In genomic region chrX:43560247-43560946, GRCh38 we compare ENCODE assay signal across 11 cellular contexts.
DNase-seq lines count a peak whose midpoint lies in the region; FAIRE-seq and TF ChIP-seq lines count a peak whose summit lies in the region.
"Had no signal": no experiment of that assay in that cellular context is flagged by ENCODE, and none has a peak within 500 bp of the region (broad histone marks: within the 10 kb centered on the region; RNA-seq: fewer than 3 reads in every experiment).

No MANE protein-coding gene starts in this region.

- no peak overlapping the region for H3K4me3 ChIP-seq in neural progenitor cell
- no peak overlapping the region for H3K4me3 ChIP-seq in spleen
- no peak overlapping the region for H3K4me3 ChIP-seq in GM23248

- no peak for TF ChIP-seq POLR2A in spleen (IDR thresholded peaks at IDR 0.05)

- no peaks in the 10 kb centered on the region for H3K36me3 Mint-ChIP-seq in neural progenitor cell

- H3K9ac ChIP-seq in neural progenitor cell (no peak overlapping the region), GM23248 (no peak overlapping the region)

- H3K27ac Mint-ChIP-seq in neural progenitor cell: no peak overlapping the region
- H3K27ac Mint-ChIP-seq: B cell had no signal

- no peaks in the 10 kb centered on the region for H3K9me3 ChIP-seq in neural progenitor cell (ENCODE audit: low read depth)
- no peaks in the 10 kb centered on the region for H3K9me3 ChIP-seq in spleen
- H3K9me3 ChIP-seq in GM23248 (ENCODE audit: low read depth): no peaks in the 10 kb centered on the region
- H3K9me3 ChIP-seq: neutrophil had no signal

- H3K27me3 Mint-ChIP-seq in neural progenitor cell (ENCODE audit: insufficient read depth, low read depth): no peaks in the 10 kb centered on the region
- H3K27me3 Mint-ChIP-seq: B cell had no signal

- H3F3A ChIP-seq in neural progenitor cell (ENCODE audit: low read depth) (peaks cover 19% of the 10 kb centered on the region), GM23248 (ENCODE audit: insufficient read depth) (no peaks in the 10 kb centered on the region)

- H3K79me2 ChIP-seq in neural progenitor cell (ENCODE audit: low read depth) (no peaks in the 10 kb centered on the region), GM23248 (ENCODE audit: insufficient read depth) (no peaks in the 10 kb centered on the region)

- in situ Hi-C loops in GM13977 (cut with MboI; ENCODE audit: low pct_unique_long_range_greater_than_20kb, low sequenced_read_pairs, unreplicated experiment): loop anchor here (25.0 kb wide), 1 partner anchor 1773 kb away; no protein-coding TSS in a partner anchor
- in situ Hi-C loops in GM23248 (cut with MboI): no loop called here

- H3K27me3 ChIP-seq in neural progenitor cell (no peaks in the 10 kb centered on the region), spleen (replicated peaks in 1 of 7) (peaks cover 0 to 11% (median 0%) of the 10 kb centered on the region in 7 donors), GM23248 (replicated peaks; ENCODE audit: insufficient read depth) (no peaks in the 10 kb centered on the region)
- H3K27me3 ChIP-seq: neutrophil had no signal

- no peak overlapping the region for H3K4me2 ChIP-seq in neural progenitor cell
- no peak overlapping the region for H3K4me2 ChIP-seq in GM23248 (ENCODE audit: unreplicated experiment)

- H2AFZ ChIP-seq in neural progenitor cell (replicated peaks) (peak overlapping the region; percentile 52), GM23248 (no peak overlapping the region)

- H3K27ac ChIP-seq in neural progenitor cell: no peak overlapping the region
- peak overlapping the region in 1 of 8 donors; percentile 37 for H3K27ac ChIP-seq in spleen
- H3K27ac ChIP-seq in GM23248: no peak overlapping the region
- H3K27ac ChIP-seq: 22Rv1, neutrophil had no signal

- H3K4me3 Mint-ChIP-seq in neural progenitor cell: no peak overlapping the region
- H3K4me3 Mint-ChIP-seq: B cell had no signal

- peak; percentile 10 for FAIRE-seq in colon (lab: Jason Lieb, UNC)

- peaks cover 6% of the 10 kb centered on the region for H3K9me3 Mint-ChIP-seq in neural progenitor cell

- intact Hi-C loops in spleen (cut with DNase I; ENCODE audit: low total_unique reads): loop anchor here (5.0 kb wide), 1 partner anchor 187 kb away; no protein-coding TSS in a partner anchor

- TF ChIP-seq CTCF in neural progenitor cell (IDR thresholded peaks at IDR 0.05): no peak
- no peak for TF ChIP-seq CTCF in GM13977 (IDR thresholded peaks at IDR 0.05; ENCODE audit: extremely low read depth, insufficient read depth, missing control alignments)
- no peak for TF ChIP-seq CTCF in spleen (IDR thresholded peaks at IDR 0.05 in 8 of 11, conservative IDR thresholded peaks at IDR 0.05 in 3 of 11)

- H3K4me1 Mint-ChIP-seq in neural progenitor cell: peaks cover 5% of the 10 kb centered on the region

- WGBS in spleen, 5 donors: 56 to 87% (median 77%) methylated on average over 5 of the region's 5 CpGs
- 46 to 56% methylated on average over 5 of the region's 5 CpGs for WGBS in GM23248 (ENCODE audit: low coverage in 1 of 2, low lambda C conversion rate in 2 of 2, missing lambda C conversion rate in 2 of 2), 2 experiments

- DNase-seq in NCI-H1092 treated with DMSO at 0.1 percent for 48 hours (lab: John Stamatoyannopoulos, UW): peak; percentile 17
- no peak for DNase-seq in NCI-H1092 (lab: John Stamatoyannopoulos, UW)
- peak; percentile 67 for DNase-seq in NCI-H510A treated with DMSO at 0.1 percent for 48 hours (lab: John Stamatoyannopoulos, UW)
- DNase-seq in neural progenitor cell (ENCODE audit: low spot score): no peak
- DNase-seq in GM13977 (ENCODE audit: low spot score): no peak
- DNase-seq in spleen: no peak
- DNase-seq in GM23248: no peak

- H3K36me3 ChIP-seq in neural progenitor cell (no peaks in the 10 kb centered on the region), spleen (no peaks in the 10 kb centered on the region), GM23248 (ENCODE audit: low read depth) (no peaks in the 10 kb centered on the region)
- H3K36me3 ChIP-seq: neutrophil had no signal

- H3K9me2 ChIP-seq in GM23248 (ENCODE audit: insufficient read depth): no peaks in the 10 kb centered on the region

- H4K20me1 ChIP-seq in neural progenitor cell (ENCODE audit: low read depth) (no peaks in the 10 kb centered on the region), GM23248 (ENCODE audit: insufficient read depth) (no peaks in the 10 kb centered on the region)

- H3K4me1 ChIP-seq in neural progenitor cell: peaks cover 14% of the 10 kb centered on the region
- no peaks in the 10 kb centered on the region for H3K4me1 ChIP-seq in spleen
- H3K4me1 ChIP-seq in GM23248 (ENCODE audit: insufficient read depth): no peaks in the 10 kb centered on the region

Comparison
In these comparisons a context has a peak if more than half of its experiments do, and no peak if none do; other contexts are left out.
1. DNase-seq: peak in NCI-H1092 treated with DMSO at 0.1 percent for 48 hours (single experiment) and NCI-H510A treated with DMSO at 0.1 percent for 48 hours (single experiment); none in NCI-H1092 (single experiment), neural progenitor cell (single experiment), GM13977 (single experiment), spleen (single experiment) and GM23248 (single experiment).